25 cellular contexts compared by ENCODE assay signal in genomic region chr4:145697332-145697731, GRCh38. TPM values are rescaled to one million over a fixed set of nuclear protein-coding genes. Genes with fewer than 3 reads are reported as not detected.
"Had no signal": no experiment of that assay in that cellular context is flagged by ENCODE, and none has a peak within 500 bp of the region (broad histone marks: within the 10 kb centered on the region; RNA-seq: fewer than 3 reads in every experiment).

No MANE protein-coding gene starts in this region.

- H3K4me3 ChIP-seq: coronary artery, gastrocnemius medialis, heart left ventricle, left lung, smooth muscle cell, thyroid gland had no signal

- ATAC-seq: gastrocnemius medialis, heart left ventricle, left lung, sciatic nerve had no signal

- H3K4me1 ChIP-seq: left lung had no signal

- H3K9me3 ChIP-seq: gastrocnemius medialis, heart left ventricle, thyroid gland had no signal

- FAIRE-seq: endometrium had no signal

- H3K36me3 Mint-ChIP-seq: activated naive CD4-positive, alpha-beta T cell treated with anti-CD3 and anti-CD28 coated beads, Interleukin-2, amount 10 ng/mL, durations not matched to agents 7 days and 5 days had no signal

- DNase-seq: activated CD4-positive, alpha-beta memory T cell treated with anti-CD3 and anti-CD28 coated beads for 36 hours; activated CD4-positive, alpha-beta T cell treated with anti-CD3 and anti-CD28 coated beads for 1 hour; activated naive CD4-positive, alpha-beta T cell treated with anti-CD3 and anti-CD28 coated beads, Interleukin-2, amount 10 ng/mL, durations not matched to agents 7 days and 5 days; activated T-cell treated with anti-CD3 and anti-CD28 coated beads for 4 hours; aorta; gastrocnemius medialis; heart left ventricle; left lung; nephron progenitor cell; nucleus accumbens; stimulated activated CD4-positive, alpha-beta T cell treated with anti-CD3 and anti-CD28 coated beads, Interleukin-4, amount 100 ng/mL, for 1 hour; thyroid gland; WERI-Rb-1 had no signal

- H3K4me2 ChIP-seq: smooth muscle cell had no signal

- H3K4me1 Mint-ChIP-seq: activated naive CD4-positive, alpha-beta T cell treated with anti-CD3 and anti-CD28 coated beads, Interleukin-2, amount 10 ng/mL, durations not matched to agents 7 days and 5 days; nephron progenitor cell had no signal

- H3K36me3 ChIP-seq: gastrocnemius medialis, heart left ventricle, left lung, thyroid gland, WERI-Rb-1 had no signal

- H3K27ac ChIP-seq: coronary artery, gastrocnemius medialis, heart left ventricle, left lung, thyroid gland, WERI-Rb-1 had no signal

- H3K27ac Mint-ChIP-seq: activated CD4-positive, alpha-beta memory T cell treated with anti-CD3 and anti-CD28 coated beads for 36 hours; activated naive CD4-positive, alpha-beta T cell treated with anti-CD3 and anti-CD28 coated beads, Interleukin-2, amount 10 ng/mL, durations not matched to agents 7 days and 5 days; activated T-helper 2 cell treated with anti-CD3 and anti-CD28 coated beads, Interferon-gamma antibody, Interleukin-2, Interleukin-4, amounts not matched to agents 10 μg/mL and 5 μg/mL and 100 μg/mL, durations not matched to agents 14 hours and 24 hours and 36 hours; nephron progenitor cell had no signal

- H3K27me3 ChIP-seq: gastrocnemius medialis, heart left ventricle, left lung, thyroid gland had no signal

- H3K4me3 Mint-ChIP-seq: activated CD4-positive, alpha-beta memory T cell treated with anti-CD3 and anti-CD28 coated beads for 36 hours; activated naive CD4-positive, alpha-beta T cell treated with anti-CD3 and anti-CD28 coated beads, Interleukin-2, amount 10 ng/mL, durations not matched to agents 7 days and 5 days; nephron progenitor cell had no signal

RNA-seq across cellular contexts. Expression of gene C4orf51, which starts 17.4 kb away (rescaled TPM):
- total RNA-seq: activated CD4-positive, alpha-beta memory T cell treated with anti-CD3 and anti-CD28 coated beads for 36 hours; activated T-helper 2 cell treated with anti-CD3 and anti-CD28 coated beads, Interferon-gamma antibody, Interleukin-2, Interleukin-4, amounts not matched to agents 10 μg/mL and 5 μg/mL and 100 μg/mL, durations not matched to agents 14 hours and 24 hours and 36 hours; aorta; gastrocnemius medialis; heart left ventricle; kidney epithelial cell; left lung; lung microvascular endothelial cell; myocyte; sciatic nerve; smooth muscle cell; subcutaneous adipose tissue; T-helper 2 cell treated with Interferon-gamma antibody and Interleukin-4, amounts not matched to agents 100 ng/mL and 5 ng/mL, for 36 hours; thyroid gland; urinary bladder had no signal
- polyA plus RNA-seq: aorta, esophagus, heart left ventricle, smooth muscle cell, urinary bladder had no signal
